11 cellular contexts compared by ENCODE assay signal in the genomic region with DNA sequence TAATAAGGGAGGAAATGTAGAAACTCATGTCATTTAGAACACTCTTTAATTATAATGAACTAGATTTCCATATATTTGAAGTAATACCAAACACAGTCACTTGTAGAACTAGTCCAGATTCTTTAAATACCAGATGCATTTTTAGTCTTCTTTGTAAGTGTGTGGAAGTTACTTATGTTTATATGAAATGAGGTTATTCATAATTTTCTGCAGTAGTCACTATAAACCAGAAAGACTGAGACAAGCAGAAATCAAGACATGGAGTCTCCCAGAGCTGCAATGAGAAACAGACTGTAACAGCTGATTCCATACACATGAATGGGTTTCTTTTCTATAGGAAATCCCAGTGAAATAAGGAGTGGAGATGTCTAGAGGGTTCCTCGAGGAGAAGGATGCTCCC.
"Had no signal": no experiment of that assay in that cellular context is flagged by ENCODE, and none has a peak within 500 bp of the region (broad histone marks: within the 10 kb centered on the region; RNA-seq: fewer than 3 reads in every experiment).

No MANE protein-coding gene starts in this region.

- ATAC-seq: GM23338, HCT116 had no signal

- DNase-seq: GM23248, GOT3, H7, H9, HCEC 1CT, HFFc6 had no signal

- H3K9me3 Mint-ChIP-seq: H9 had no signal

- H3K4me2 ChIP-seq: GM23338 had no signal

- H3K4me3 Mint-ChIP-seq: GM23338, H9, HFFc6 had no signal

- H3K27ac ChIP-seq: GM23248 had no signal

- H3K9ac ChIP-seq: GM23248 had no signal

- H3K9me3 ChIP-seq: HAP-1 had no signal

- FAIRE-seq: H1, H54 had no signal

- H2AFZ ChIP-seq: GM23248, GM23338 had no signal

- H3K36me3 ChIP-seq: HAP-1 had no signal

- H3K27ac Mint-ChIP-seq: GM23338, HFFc6 had no signal

- H3K4me3 ChIP-seq: GM23248, GM23338, HAP-1 had no signal
